8 cellular contexts compared by ENCODE assay signal in genomic region chr18:44709297-44710117, GRCh38. TPM values are rescaled to one million over a fixed set of nuclear protein-coding genes. Genes with fewer than 3 reads are reported as not detected.
DNase-seq lines count a peak whose midpoint lies in the region; ATAC-seq and TF ChIP-seq lines count a peak whose summit lies in the region.

No MANE protein-coding gene starts in this region.

- no peak overlapping the region for H2AK5ac ChIP-seq in mesendoderm (ENCODE audit: low read length)

- in situ Hi-C loops in GM13976 (cut with MboI; ENCODE audit: low sequenced_read_pairs, unreplicated experiment), result no loop called here

- H3K9ac ChIP-seq in mesendoderm (ENCODE audit: low read length), result no peak overlapping the region

- no peaks in the 10 kb centered on the region for H3K79me2 ChIP-seq in mesendoderm (ENCODE audit: control insufficient read depth, insufficient read depth, low read length)

- no CpG with 5 or more reads among the region's 9 CpGs for WGBS in mesendoderm (ENCODE audit: extremely low coverage, insufficient coverage, low lambda C conversion rate)

- H3K4me1 Mint-ChIP-seq in IgD-negative memory B cell, result peaks cover 47 to 53% (median 50%) of the 10 kb centered on the region in 3 donors

- no peak overlapping the region for H3K18ac ChIP-seq in mesendoderm (ENCODE audit: low read length)

- H3K4ac ChIP-seq in mesendoderm (ENCODE audit: low read depth, low read length), result no peak overlapping the region

- no peak overlapping the region for H4K8ac ChIP-seq in mesendoderm (ENCODE audit: low read depth, low read length)

- H3K4me3 ChIP-seq in mesendoderm (ENCODE audit: low read length), result no peak overlapping the region

- peak overlapping the region; percentile 75 to 94 (median 80) for H3K27ac Mint-ChIP-seq in IgD-negative memory B cell

- H3K36me3 ChIP-seq in mesendoderm (ENCODE audit: control insufficient read depth, insufficient read depth, low read length), result no peaks in the 10 kb centered on the region

- no peak overlapping the region for H2BK15ac ChIP-seq in mesendoderm (replicated peaks; ENCODE audit: low read depth)

- no peaks in the 10 kb centered on the region for H3K27me3 Mint-ChIP-seq in IgD-negative memory B cell

- H3K4me1 ChIP-seq in mesendoderm (ENCODE audit: control insufficient read depth, low read depth, low read length), result peaks cover 9% of the 10 kb centered on the region

- H3K79me1 ChIP-seq in mesendoderm (ENCODE audit: low read length), result no peaks in the 10 kb centered on the region

- peak; percentile 91 for ATAC-seq in GM21515 (IDR thresholded peaks at IDR 0.05; ENCODE audit: unreplicated experiment)

- no peaks in the 10 kb centered on the region for H3K27me3 ChIP-seq in mesendoderm (ENCODE audit: insufficient read depth, low read length, poor library complexity)

- no peak overlapping the region for H3K27ac ChIP-seq in mesendoderm (ENCODE audit: low read depth, low read length)

- H2BK5ac ChIP-seq in mesendoderm (ENCODE audit: low read length), result peak overlapping the region; percentile 18

- H3K56ac ChIP-seq in mesendoderm (ENCODE audit: low read length), result peak overlapping the region; percentile 44

- H3K9me3 Mint-ChIP-seq in IgD-negative memory B cell, result no peaks in the 10 kb centered on the region

- no peak for TF ChIP-seq CTCF in GM13976 (IDR thresholded peaks at IDR 0.05; ENCODE audit: borderline replicate concordance, control extremely low read depth, extremely low read depth, insufficient read depth, missing control alignments)

- peak overlapping the region in 3 of 4 donors; percentile 14 to 90 (median 72) for H3K4me3 Mint-ChIP-seq in IgD-negative memory B cell

- DNase-seq in GM13976 (ENCODE audit: low spot score) (peak; percentile 73), mesendoderm (no peak), AG08396 (ENCODE audit: low spot score) (no peak), GM03348 (ENCODE audit: low spot score) (no peak), DMS53 treated with DMSO at 0.1 percent for 48 hours (lab: John Stamatoyannopoulos, UW; ENCODE audit: unreplicated experiment) (no peak)
- no peak for DNase-seq in stimulated activated naive CD4-positive, alpha-beta T cell (lab: John Stamatoyannopoulos, UW)

- H4K5ac ChIP-seq in mesendoderm (ENCODE audit: low read length), result no peak overlapping the region

- H2BK120ac ChIP-seq in mesendoderm (ENCODE audit: low read depth, low read length), result no peak overlapping the region

- peaks cover 19% of the 10 kb centered on the region for H3K36me3 Mint-ChIP-seq in IgD-negative memory B cell

- no peak overlapping the region for H3K23ac ChIP-seq in mesendoderm (ENCODE audit: low read length)

- H3K4me2 ChIP-seq in mesendoderm (ENCODE audit: low read length), result no peak overlapping the region

RNA-seq across cellular contexts. Expression of gene SETBP1, which starts 28.8 kb away (rescaled TPM):
- polyA plus RNA-seq in IgD-negative memory B cell, result 16.8 TPM
- polyA plus RNA-seq in mesendoderm (2013, experiment 1 of 2), result 1.9 TPM
- 1.9 TPM for polyA plus RNA-seq in mesendoderm (2013, experiment 2 of 2)
